Comparison of ENCODE assay signal across 28 cellular contexts in the genomic region with DNA sequence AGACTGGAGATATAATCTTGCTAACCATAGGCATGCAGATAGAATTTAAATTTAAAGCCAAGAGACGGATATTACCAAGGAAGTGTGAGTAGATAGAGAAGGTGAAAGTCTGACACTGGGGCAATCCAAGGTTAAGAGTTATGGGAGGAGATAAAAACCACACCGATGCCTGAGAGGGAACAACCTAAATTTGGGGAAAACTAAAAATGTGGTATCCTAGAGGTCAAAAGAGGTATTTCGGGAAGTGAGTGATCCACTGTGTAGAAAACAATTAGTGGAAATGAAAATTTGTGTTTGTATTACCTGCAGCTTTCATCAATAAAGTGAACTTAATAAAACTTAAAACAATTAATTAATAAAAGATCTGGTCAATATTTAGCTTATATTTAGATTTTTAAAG.
"Had no signal": no experiment of that assay in that cellular context is flagged by ENCODE, and none has a peak within 500 bp of the region (broad histone marks: within the 10 kb centered on the region; RNA-seq: fewer than 3 reads in every experiment).

No MANE protein-coding gene starts in this region.

- H3K27me3 ChIP-seq: cardiac muscle cell, stomach, suprapubic skin, tibial nerve, uterus had no signal

- H3K27me3 Mint-ChIP-seq: activated B cell treated with CpG ODN at 0.5 μM for 24 hours; activated CD4-positive, alpha-beta T cell treated with anti-CD3 and anti-CD28 coated beads for 36 hours; activated naive CD8-positive, alpha-beta T cell treated with anti-CD3 and anti-CD28 coated beads, Interleukin-2, amount 10 ng/mL, durations not matched to agents 7 days and 5 days; stimulated activated memory B cell treated with anti-CD40 and anti-IgM and Interleukin-4, amounts not matched to agents 10 μg/mL and 1 μg/mL and 100 μg/mL, for 72 hours; T-cell had no signal

- H3K4me1 ChIP-seq: stomach, suprapubic skin, tibial nerve, uterus had no signal

- H3K27ac Mint-ChIP-seq: activated B cell treated with CpG ODN at 0.5 μM for 24 hours; activated CD4-positive, alpha-beta T cell treated with anti-CD3 and anti-CD28 coated beads for 36 hours; activated naive CD8-positive, alpha-beta T cell treated with anti-CD3 and anti-CD28 coated beads, Interleukin-2, amount 10 ng/mL, durations not matched to agents 7 days and 5 days; activated T-helper 2 cell treated with anti-CD3 and anti-CD28 coated beads, Interferon-gamma antibody, Interleukin-2, Interleukin-4, amounts not matched to agents 10 μg/mL and 5 μg/mL and 100 μg/mL, durations not matched to agents 14 hours and 24 hours and 36 hours; natural killer cell; stimulated activated memory B cell treated with anti-CD40 and anti-IgM and Interleukin-4, amounts not matched to agents 10 μg/mL and 1 μg/mL and 100 μg/mL, for 72 hours; T-cell; T-helper 2 cell treated with Interferon-gamma antibody and Interleukin-4, amounts not matched to agents 5 μg/mL and 100 μg/mL, for 36 hours had no signal

- H3K9me3 Mint-ChIP-seq: stimulated activated memory B cell treated with anti-CD40 and anti-IgM and Interleukin-4, amounts not matched to agents 10 μg/mL and 1 μg/mL and 100 μg/mL, for 72 hours had no signal

- ATAC-seq: activated CD4-positive, alpha-beta T cell treated with anti-CD3 and anti-CD28 coated beads for 36 hours; activated T-cell treated with anti-CD3 and anti-CD28 coated beads, Interleukin-2, amount 50 U/mL, for 4 hours; esophagus mucosa; left ventricle myocardium superior; natural killer cell; sciatic nerve; stimulated activated memory B cell treated with anti-CD40 and anti-IgM and Interleukin-4, amounts not matched to agents 10 μg/mL and 1 μg/mL and 100 μg/mL, for 72 hours; T-cell had no signal

- H3K4me3 ChIP-seq: cardiac muscle cell, stomach, suprapubic skin, tibial nerve, uterus had no signal

- H3K9me3 ChIP-seq: stomach, suprapubic skin, tibial nerve, uterus had no signal

- H3K4me1 Mint-ChIP-seq: activated B cell treated with CpG ODN at 0.5 μM for 24 hours; activated CD4-positive, alpha-beta T cell treated with anti-CD3 and anti-CD28 coated beads for 36 hours; activated naive CD8-positive, alpha-beta T cell treated with anti-CD3 and anti-CD28 coated beads, Interleukin-2, amount 10 ng/mL, durations not matched to agents 7 days and 5 days; natural killer cell; stimulated activated memory B cell treated with anti-CD40 and anti-IgM and Interleukin-4, amounts not matched to agents 10 μg/mL and 1 μg/mL and 100 μg/mL, for 72 hours; T-cell had no signal

- H3K4me3 Mint-ChIP-seq: activated B cell treated with CpG ODN at 0.5 μM for 24 hours; activated CD4-positive, alpha-beta T cell treated with anti-CD3 and anti-CD28 coated beads for 36 hours; activated naive CD8-positive, alpha-beta T cell treated with anti-CD3 and anti-CD28 coated beads, Interleukin-2, amount 10 ng/mL, durations not matched to agents 7 days and 5 days; activated T-cell treated with anti-CD3 and anti-CD28 coated beads, Interleukin-2, amount 50 U/mL, for 4 hours; natural killer cell; stimulated activated memory B cell treated with anti-CD40 and anti-IgM and Interleukin-4, amounts not matched to agents 10 μg/mL and 1 μg/mL and 100 μg/mL, for 72 hours; T-cell; T-helper 2 cell treated with Interferon-gamma antibody and Interleukin-4, amounts not matched to agents 5 μg/mL and 100 μg/mL, for 36 hours had no signal

- H3K36me3 ChIP-seq: cardiac muscle cell, stomach, suprapubic skin, tibial nerve, uterus had no signal

- H3K27ac ChIP-seq: cardiac muscle cell, stomach, suprapubic skin, tibial nerve, uterus had no signal

- DNase-seq: activated B cell treated with CpG ODN at 0.5 μM for 24 hours; activated CD4-positive, alpha-beta T cell treated with anti-CD3 and anti-CD28 coated beads for 36 hours; activated CD4-positive, alpha-beta T cell treated with anti-CD3 and anti-CD28 coated beads, Interleukin-2, amount 50 U/mL, for 4 hours; activated CD8-positive, alpha-beta memory T cell treated with anti-CD3 and anti-CD28 coated beads, Interleukin-2, amount 50 U/mL, for 48 hours; activated naive CD4-positive, alpha-beta T cell; activated naive CD8-positive, alpha-beta T cell treated with anti-CD3 and anti-CD28 coated beads, Interleukin-2, amount 10 ng/mL, durations not matched to agents 7 days and 5 days; activated T-cell treated with anti-CD3 and anti-CD28 coated beads, Interleukin-2, amount 50 U/mL, for 4 hours; amniotic stem cell; hippocampal formation; kidney glomerular epithelial cell; left ventricle myocardium superior; mammary epithelial cell; midbrain; natural killer cell; nucleus accumbens; small intestine; stimulated activated CD4-positive, alpha-beta T cell treated with anti-CD3 and anti-CD28 coated beads, Interleukin-2, amount 100 ng/mL, for 24 hours; stomach; T-cell; uterus had no signal

- H3K36me3 Mint-ChIP-seq: activated naive CD8-positive, alpha-beta T cell treated with anti-CD3 and anti-CD28 coated beads, Interleukin-2, amount 10 ng/mL, durations not matched to agents 7 days and 5 days; stimulated activated memory B cell treated with anti-CD40 and anti-IgM and Interleukin-4, amounts not matched to agents 10 μg/mL and 1 μg/mL and 100 μg/mL, for 72 hours; T-cell had no signal
